21 cellular contexts compared by ENCODE assay signal in the genomic region with DNA sequence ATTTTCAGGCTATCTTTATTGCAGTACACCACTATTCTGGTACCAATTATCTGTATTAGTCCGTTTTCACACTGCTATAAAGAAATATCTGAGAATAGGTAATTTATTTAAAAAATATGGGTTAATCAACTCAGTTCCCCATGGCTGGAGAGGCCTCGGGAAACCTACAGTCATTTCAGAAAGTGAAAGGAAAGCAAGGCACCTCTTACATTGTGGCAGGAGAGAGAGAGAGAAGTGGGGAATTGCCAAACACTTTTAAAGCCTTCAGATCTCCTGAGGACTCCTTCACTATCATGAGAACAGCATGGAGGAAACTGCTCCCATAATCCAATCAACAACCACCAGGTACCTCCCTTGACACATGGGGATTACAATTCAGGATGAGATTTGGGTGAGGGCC.
"Had no signal": no experiment of that assay in that cellular context is flagged by ENCODE, and none has a peak within 500 bp of the region (broad histone marks: within the 10 kb centered on the region; RNA-seq: fewer than 3 reads in every experiment).

No MANE protein-coding gene starts in this region.

- ATAC-seq: Panc1, PC-3, Right ventricle myocardium inferior, SK-N-SH treated with all-trans-retinoic acid at 6 μM for 48 hours had no signal

- DNase-seq: KBM-7, MV-4-11, NCI-H1048, NCI-H1105, NCI-H1417, NCI-H1436 treated with DMSO at 0.1 percent for 48 hours, NCI-H1694, NCI-H187 treated with DMSO at 0.1 percent for 48 hours, NCI-H2029 treated with DMSO at 0.1 percent for 48 hours, NCI-H2171 treated with DMSO at 0.1 percent for 48 hours, NCI-H345, NCI-H446 treated with DMSO at 0.1 percent for 48 hours, NCI-H510A treated with DMSO at 0.1 percent for 48 hours, NCI-H526, PC-3, SHP77 treated with DMSO at 0.1 percent for 48 hours, SJCRH30, T-helper 1 cell had no signal
